ENCODE assay signal across 23 cellular contexts in genomic region chr17:4172356-4172755, GRCh38.
"Had no signal": no experiment of that assay in that cellular context is flagged by ENCODE, and none has a peak within 500 bp of the region (broad histone marks: within the 10 kb centered on the region; RNA-seq: fewer than 3 reads in every experiment).

No MANE protein-coding gene starts in this region.

- H3K27ac Mint-ChIP-seq: IgD-negative memory B cell had no signal

- H3K27me3 ChIP-seq: SJSA1 had no signal

- H3K4me1 ChIP-seq: SJSA1 had no signal

- H3K27ac ChIP-seq: HL-60, KMS-11, SJSA1, SK-N-MC had no signal

- H3K9me3 ChIP-seq: SJSA1 had no signal

- ATAC-seq: K562 had no signal

- DNase-seq: Kasumi-1, MM.1S, NCI-H1092 treated with DMSO at 0.1 percent for 48 hours, NCI-H1436, NCI-H187, NCI-H2029, NCI-H2081 treated with DMSO at 0.1 percent for 48 hours, NCI-H2171, NCI-H226, NCI-H446, NCI-H510A, NCI-H524 treated with DMSO at 0.1 percent for 48 hours, NCI-H69, NCI-H774, Right ventricle myocardium superior, RPMI8226, SIG-M5 had no signal

- H3K9me3 Mint-ChIP-seq: IgD-negative memory B cell had no signal

- H3K4me3 ChIP-seq: K562, SJSA1, SK-N-MC had no signal

- H3K4me2 ChIP-seq: KMS-11 had no signal

- H3K4me3 Mint-ChIP-seq: IgD-negative memory B cell had no signal

- H3K9ac ChIP-seq: KMS-11 had no signal

- H3K4me1 Mint-ChIP-seq: IgD-negative memory B cell had no signal

- H3K27me3 Mint-ChIP-seq: IgD-negative memory B cell had no signal
